ENCODE assay signal across 8 cellular contexts in genomic region chr16:84672276-84673202, GRCh38. TPM values are rescaled to one million over a fixed set of nuclear protein-coding genes. Genes with fewer than 3 reads are reported as not detected.
A peak's percentile ranks its signal among the peaks of the same experiment; 100 is the strongest.
DNase-seq lines count a peak whose midpoint lies in the region; ATAC-seq and TF ChIP-seq lines count a peak whose summit lies in the region.

No MANE protein-coding gene starts in this region.

- peaks cover 0 to 13% (median 0%) of the 10 kb centered on the region in 3 donors for H3K36me3 ChIP-seq in tibial artery

- CTCF ChIA-PET in GM10248 (lab: Yijun Ruan, JAX), result interaction anchor here (0.8 to 4.7 kb wide), 39 partner anchors 9 to 485 kb away, joined by 3 to 63 read pairs (median 7); partner anchors contain the start of gene KLHL36

- no peaks in the 10 kb centered on the region for H3K9me3 ChIP-seq in tibial artery

- intact Hi-C loops in tibial artery (cut with DNase I; ENCODE audit: low total_unique reads), result loop anchor here (5.0 kb wide), 2 partner anchors 45 to 50 kb away; no protein-coding TSS in a partner anchor

- DNase-seq in GM10248 (ENCODE audit: extremely low spot score) (peak; percentile 89), HPDE6-E6E7 (ENCODE audit: extremely low spot score) (peak; percentile 72), SHP77 (lab: John Stamatoyannopoulos, UW) (peak; percentile 59 to 66), foreskin fibroblast (peak; percentile 41 to 78), omental fat pad (ENCODE audit: low spot score) (peak; percentile 65), tibial artery (peak; percentile 76 to 81)
- peak; percentile 62 for DNase-seq in activated effector memory CD4-positive, alpha-beta T cell treated with Interleukin-2 at 50 U/mL for 16 hours

- H3K27me3 ChIP-seq in tibial artery, result no peaks in the 10 kb centered on the region

- TF ChIP-seq CTCF in GM10248 (IDR thresholded peaks at IDR 0.05; ENCODE audit: control extremely low read depth, extremely low read depth, low read depth, missing control alignments) (peak; percentile 92), foreskin fibroblast (IDR thresholded peaks at IDR 0.05; ENCODE audit: low read depth, low read length) (peak; percentile 95), omental fat pad (IDR thresholded peaks at IDR 0.05) (peak in 2 of 3 donors; percentile 37 to 77), tibial artery (IDR thresholded peaks at IDR 0.05) (peak; percentile 88 to 92)

- H3K27ac ChIP-seq in tibial artery, result no peak overlapping the region

- ATAC-seq in omental fat pad (ENCODE audit: low FRiP score) (peak; percentile 88), GM21619 (IDR thresholded peaks at IDR 0.05; ENCODE audit: unreplicated experiment) (no peak)

- H3K4me1 ChIP-seq in tibial artery, result no peaks in the 10 kb centered on the region

- POLR2A ChIA-PET in GM10248 (lab: Yijun Ruan, JAX), result interaction anchor here (0.5 kb wide), 1 partner anchor 10 kb away, joined by 3 read pairs; no protein-coding TSS in a partner anchor

- no peak overlapping the region for H3K4me3 ChIP-seq in foreskin fibroblast (ENCODE audit: low read depth in 1 of 2, low read length in 2 of 2)
- no peak overlapping the region for H3K4me3 ChIP-seq in tibial artery

RNA-seq across cellular contexts. Expression of gene KLHL36, which starts 24.2 kb away (rescaled TPM):
- 10 to 100 TPM; 60.0 to 72.2 (median 65.8) TPM for total RNA-seq in omental fat pad

RNA-seq across cellular contexts. Expression of gene USP10, which starts 27.3 kb away (rescaled TPM):
- total RNA-seq in omental fat pad, result 10 to 100 TPM; 44.6 to 89.6 (median 55.9) TPM

RNA-seq across cellular contexts. Expression of gene COTL1, which starts 54.7 kb away (rescaled TPM):
- 10 to 100 TPM; 55.3 to 95.1 (median 78.4) TPM for total RNA-seq in omental fat pad
